ENCODE assay signal across 8 cellular contexts in genomic region chr12:107761502-107761904, GRCh38. TPM values are rescaled to one million over a fixed set of nuclear protein-coding genes. Genes with fewer than 3 reads are reported as not detected.
DNase-seq lines count a peak whose midpoint lies in the region; ATAC-seq, FAIRE-seq and TF ChIP-seq lines count a peak whose summit lies in the region.

No MANE protein-coding gene starts in this region.

- TF ChIP-seq CTCF in AG09309 (IDR thresholded peaks at IDR 0.05; ENCODE audit: control insufficient read depth, insufficient read depth, low read depth, low read length, missing control alignments) (no peak), fibroblast of the aortic adventitia (IDR thresholded peaks at IDR 0.05; ENCODE audit: insufficient read depth, low read length) (peak; percentile 10), pancreas (IDR thresholded peaks at IDR 0.05) (no peak)

- peak overlapping the region in 2 of 4 donors; percentile 42 for H3K27ac ChIP-seq in pancreas

- no peaks in the 10 kb centered on the region for H3K27me3 ChIP-seq in pancreas

- intact Hi-C loops in pancreas (cut with DNase I): no loop called here

- H3K4me3 ChIP-seq in AG09309 (ENCODE audit: control insufficient read depth, low read depth, low read length) (peak overlapping the region; percentile 51), fibroblast of the aortic adventitia (ENCODE audit: low read depth, low read length) (peak overlapping the region; percentile 78), pancreas (peak overlapping the region; percentile 66 to 91 (median 77))

- DNase-seq in AG09309 (ENCODE audit: low read depth) (no peak), H54 (ENCODE audit: insufficient read length, low spot score) (peak; percentile 28), UCSD-AML1 (lab: John Stamatoyannopoulos, UW; ENCODE audit: unreplicated experiment) (peak; percentile 40), fibroblast of the aortic adventitia (ENCODE audit: low read depth) (no peak), pancreas (no peak)

- FAIRE-seq in H54 (lab: Jason Lieb, UNC) (no peak), pancreas (lab: Jason Lieb, UNC) (no peak)

- peaks cover 0 to 3% (median 0%) of the 10 kb centered on the region in 3 donors for H3K36me3 ChIP-seq in pancreas

- no peak for TF ChIP-seq POLR2A in H54 (IDR thresholded peaks at IDR 0.05; ENCODE audit: low read depth, low read length)

- H3K9me3 ChIP-seq in pancreas: no peaks in the 10 kb centered on the region

- peaks cover 6 to 16% (median 15%) of the 10 kb centered on the region in 3 donors for H3K4me1 ChIP-seq in pancreas

- ATAC-seq in pancreas (peak; percentile 4 to 8 (median 5)), GM19023 (IDR thresholded peaks at IDR 0.05; ENCODE audit: unreplicated experiment) (no peak), HG02870 (IDR thresholded peaks at IDR 0.05; ENCODE audit: unreplicated experiment) (no peak)
- ATAC-seq in activated CD4-positive, CD25-positive, alpha-beta regulatory T cell treated with anti-CD3 and anti-CD28 coated beads, Interleukin-2, amount 50 U/mL, for 24 hours: no peak

- WGBS in pancreas, 2 donors: 2% methylated on average over 12 of the region's 12 CpGs

RNA-seq across cellular contexts. Expression of gene PRDM4, which starts 0.6 kb away (rescaled TPM):
- total RNA-seq in fibroblast of the aortic adventitia (ENCODE audit: low replicate concordance) (34.3 and 38.7 TPM in 2 replicates), pancreas (10 to 100 TPM in 5 of 6 donors, 1 to 10 TPM in 1; 9.7 to 17.8 (median 12.5) TPM)
- 10 to 100 TPM in 1 of 2 donors, 1 to 10 TPM in 1; 7.0 to 10.4 TPM for polyA plus RNA-seq in pancreas

RNA-seq across cellular contexts. Expression of gene ASCL4, which starts 13.0 kb away (rescaled TPM):
- total RNA-seq in fibroblast of the aortic adventitia (ENCODE audit: low replicate concordance) (not detected in 2 replicates), pancreas (not detected)
- under 1 TPM in 1 of 2 donors, not detected in 1; 0.02 TPM for polyA plus RNA-seq in pancreas

Comparison
In these comparisons a context has a peak if more than half of its experiments do, and no peak if none do; other contexts are left out.
1. DNase-seq: peak in H54 (single experiment) and UCSD-AML1 (single experiment); none in AG09309 (single experiment), fibroblast of the aortic adventitia (single experiment) and pancreas (0 of 6).
2. ATAC-seq: peak in pancreas (4 of 4); none in activated CD4-positive, CD25-positive, alpha-beta regulatory T cell treated with anti-CD3 and anti-CD28 coated beads, Interleukin-2, amount 50 U/mL, for 24 hours (0 of 2), GM19023 (single experiment) and HG02870 (single experiment).
3. Peak in every context shown above with its lines, with median percentiles within 50 percentile points of each other: H3K4me3 ChIP-seq.